In genomic region chr6:157379656-157380457, GRCh38 we compare ENCODE assay signal across 8 cellular contexts. TPM values are rescaled to one million over a fixed set of nuclear protein-coding genes. Genes with fewer than 3 reads are reported as not detected.
DNase-seq lines count a peak whose midpoint lies in the region; ATAC-seq and TF ChIP-seq lines count a peak whose summit lies in the region.

No MANE protein-coding gene starts in this region.

- H3K9me3 ChIP-seq in adipocyte (ENCODE audit: control insufficient read depth, low read length) (no peaks in the 10 kb centered on the region), heart left ventricle (no peaks in the 10 kb centered on the region), transverse colon (no peaks in the 10 kb centered on the region)

- H3K9ac ChIP-seq in adipocyte (ENCODE audit: low read length), result peak overlapping the region; percentile 89

- peak overlapping the region; percentile 83 to 99 (median 96) for H3K27ac ChIP-seq in heart left ventricle
- peak overlapping the region; percentile 93 to 99 (median 96) for H3K27ac ChIP-seq in transverse colon

- H3K27me3 ChIP-seq in adipocyte (replicated peaks; ENCODE audit: control insufficient read depth, insufficient read depth, low read length) (peaks cover 7% of the 10 kb centered on the region), heart left ventricle (no peaks in the 10 kb centered on the region), transverse colon (no peaks in the 10 kb centered on the region)

- WGBS in heart left ventricle, 4 donors, result 0 to 1% (median 0%) methylated on average over 35 to 45 of the region's 45 CpGs
- 0% methylated on average over 8 to 43 of the region's 45 CpGs for WGBS in transverse colon (ENCODE audit: low coverage in 1 of 2), 2 donors

- ATAC-seq in HG02870 (IDR thresholded peaks at IDR 0.05; ENCODE audit: unreplicated experiment) (peak; percentile 83), heart left ventricle (peak; percentile 92 to 94 (median 92))

- TF ChIP-seq POLR2A in heart left ventricle (IDR thresholded peaks at IDR 0.05) (peak in 1 of 2 donors; percentile 28), transverse colon (IDR thresholded peaks at IDR 0.05) (peak; percentile 20)

- TF ChIP-seq EP300 in transverse colon (IDR thresholded peaks at IDR 0.05; ENCODE audit: low read depth), result no peak

- in situ Hi-C loops in GM13977 (cut with MboI; ENCODE audit: low pct_unique_long_range_greater_than_20kb, low sequenced_read_pairs, unreplicated experiment), result no loop called here
- in situ Hi-C loops in transverse colon (cut with MboI; ENCODE audit: low pct_ligation_motif_present in 1 of 4, low pct_unique_long_range_greater_than_20kb in 1 of 4, low sequenced_read_pairs in 3 of 4), result loop anchor here in 2 of 4 donors (10.0 to 25.0 kb wide), 2 partner anchors 55 to 207 kb away; partner anchors contain the start of gene TMEM242 (in 1 of the 2)

- DNase-seq in GM13977 (ENCODE audit: low spot score), result peak; percentile 87
- peak; percentile 72 for DNase-seq in NCI-H1436 treated with DMSO at 0.1 percent for 48 hours (lab: John Stamatoyannopoulos, UW)
- DNase-seq in SW480 (ENCODE audit: low spot score), result peak; percentile 88
- peak; percentile 97 for DNase-seq in adipocyte (ENCODE audit: low read depth)
- DNase-seq in heart left ventricle, result peak; percentile 91 to 94 (median 94)
- peak; percentile 95 for DNase-seq in pons (ENCODE audit: low spot score)
- DNase-seq in transverse colon, result peak; percentile 93

- H3K4me3 ChIP-seq in adipocyte (ENCODE audit: low read length) (peak overlapping the region; percentile 95), heart left ventricle (peak overlapping the region; percentile 81 to 100 (median 92)), transverse colon (peak overlapping the region; percentile 61 to 98 (median 92))

- H3K36me3 ChIP-seq in adipocyte (ENCODE audit: control insufficient read depth, insufficient read depth, low read length, severe bottlenecking), result no peaks in the 10 kb centered on the region
- no peaks in the 10 kb centered on the region for H3K36me3 ChIP-seq in heart left ventricle
- no peaks in the 10 kb centered on the region for H3K36me3 ChIP-seq in transverse colon

- no peak for TF ChIP-seq CTCF in GM13977 (IDR thresholded peaks at IDR 0.05; ENCODE audit: extremely low read depth, insufficient read depth, missing control alignments)
- TF ChIP-seq CTCF in heart left ventricle (IDR thresholded peaks at IDR 0.05), result no peak
- TF ChIP-seq CTCF in transverse colon (IDR thresholded peaks at IDR 0.05), result no peak

- intact Hi-C loops in heart left ventricle (cut with DNase I) (loop anchor here (2.0 to 10.0 kb wide), 15 partner anchors 42 to 287 kb away; partner anchors contain the start of gene TMEM242 (in 7 of the 10)), transverse colon (cut with DNase I; ENCODE audit: low total_unique reads) (loop anchor here (5.0 kb wide), 1 partner anchor 58 kb away; the partner anchor contains the start of gene TMEM242)

- H3K4me1 ChIP-seq in adipocyte (ENCODE audit: control insufficient read depth, insufficient read depth, low read length) (peaks cover 6% of the 10 kb centered on the region), heart left ventricle (peaks cover 0 to 31% (median 14%) of the 10 kb centered on the region in 12 donors), transverse colon (peaks cover 0 to 27% (median 12%) of the 10 kb centered on the region in 4 donors)

RNA-seq across cellular contexts. Expression of gene ZDHHC14, which starts 1.1 kb away (rescaled TPM):
- 10 to 100 TPM in 8 of 9 donors, 1 to 10 TPM in 1; 9.5 to 25.8 (median 19.8) TPM for total RNA-seq in heart left ventricle
- polyA plus RNA-seq in heart left ventricle, result 1 to 10 TPM; 7.0 to 7.4 TPM
- total RNA-seq in transverse colon, result 10 to 100 TPM; 10.2 to 16.5 (median 12.5) TPM

RNA-seq across cellular contexts. Expression of gene TMEM242, which starts 56.5 kb away (rescaled TPM):
- 10 to 100 TPM in 7 of 9 donors, 1 to 10 TPM in 2; 5.9 to 18.3 (median 13.2) TPM for total RNA-seq in heart left ventricle
- 10 to 100 TPM; 11.3 to 16.5 TPM for polyA plus RNA-seq in heart left ventricle
- 1 to 10 TPM in 3 of 4 donors, under 1 TPM in 1; 0.20 to 8.4 (median 5.8) TPM for total RNA-seq in transverse colon

Comparison
In these comparisons a context has a peak if more than half of its experiments do, and no peak if none do; other contexts are left out.
1. Peak in every context shown above with its lines: DNase-seq, ATAC-seq, H3K4me3 ChIP-seq and H3K27ac ChIP-seq.